ENCODE assay signal across 8 cellular contexts in genomic region chr2:231960810-231961348, GRCh38. TPM values are rescaled to one million over a fixed set of nuclear protein-coding genes. Genes with fewer than 3 reads are reported as not detected.
DNase-seq lines count a peak whose midpoint lies in the region; ATAC-seq, FAIRE-seq and TF ChIP-seq lines count a peak whose summit lies in the region.

No MANE protein-coding gene starts in this region.

- no peak for ATAC-seq in activated naive CD8-positive, alpha-beta T cell treated with anti-CD3 and anti-CD28 coated beads, Interleukin-2, amount 10 ng/mL, durations not matched to agents 7 days and 5 days (ENCODE audit: low read depth)

- H3K27ac Mint-ChIP-seq in activated naive CD8-positive, alpha-beta T cell treated with anti-CD3 and anti-CD28 coated beads, Interleukin-2, amount 10 ng/mL, durations not matched to agents 7 days and 5 days = peak overlapping the region; percentile 83

- H3K27me3 ChIP-seq in transverse colon = peaks cover 3% of the 10 kb centered on the region

- TF ChIP-seq CTCF in transverse colon (IDR thresholded peaks at IDR 0.05) = no peak

- peaks cover 5% of the 10 kb centered on the region for H3K27me3 Mint-ChIP-seq in activated naive CD8-positive, alpha-beta T cell treated with anti-CD3 and anti-CD28 coated beads, Interleukin-2, amount 10 ng/mL, durations not matched to agents 7 days and 5 days

- FAIRE-seq in H54 (lab: Jason Lieb, UNC) = no peak

- peak; percentile 23 for DNase-seq in stimulated activated CD8-positive, alpha-beta memory T cell treated with anti-CD3 and anti-CD28 coated beads, Interleukin-7, amount 100 ng/mL, for 24 hours (ENCODE audit: low read depth)
- no peak for DNase-seq in stimulated activated CD8-positive, alpha-beta memory T cell treated with anti-CD3 and anti-CD28 coated beads, Interleukin-4, amount 100 ng/mL, for 48 hours
- no peak for DNase-seq in activated naive CD8-positive, alpha-beta T cell treated with anti-CD3 and anti-CD28 coated beads, Interleukin-2, amount 10 ng/mL, durations not matched to agents 7 days and 5 days
- DNase-seq in left kidney (ENCODE audit: low read depth, low spot score) = peak; percentile 3
- DNase-seq in transverse colon = no peak
- DNase-seq in H54 (ENCODE audit: insufficient read length, low spot score) = no peak
- no peak for DNase-seq in hippocampal formation (lab: John Stamatoyannopoulos, UW)
- no peak for DNase-seq in activated CD8-positive, alpha-beta memory T cell treated with anti-CD3 and anti-CD28 coated beads, Interleukin-2, amount 50 U/mL, for 4 hours

- H3K4me3 Mint-ChIP-seq in activated naive CD8-positive, alpha-beta T cell treated with anti-CD3 and anti-CD28 coated beads, Interleukin-2, amount 10 ng/mL, durations not matched to agents 7 days and 5 days = peak overlapping the region; percentile 81

- no peaks in the 10 kb centered on the region for H3K9me3 Mint-ChIP-seq in activated naive CD8-positive, alpha-beta T cell treated with anti-CD3 and anti-CD28 coated beads, Interleukin-2, amount 10 ng/mL, durations not matched to agents 7 days and 5 days

- H3K4me1 Mint-ChIP-seq in activated naive CD8-positive, alpha-beta T cell treated with anti-CD3 and anti-CD28 coated beads, Interleukin-2, amount 10 ng/mL, durations not matched to agents 7 days and 5 days = peaks cover 24% of the 10 kb centered on the region

- in situ Hi-C loops in transverse colon (cut with MboI; ENCODE audit: low pct_ligation_motif_present in 1 of 4, low pct_unique_long_range_greater_than_20kb in 1 of 4, low sequenced_read_pairs in 3 of 4) = no loop called here

- intact Hi-C loops in transverse colon (cut with DNase I; ENCODE audit: low total_unique reads) = no loop called here

- H3K27ac ChIP-seq in transverse colon = peak overlapping the region; percentile 83 to 88 (median 87)

- peaks cover 4% of the 10 kb centered on the region for H3K36me3 Mint-ChIP-seq in activated naive CD8-positive, alpha-beta T cell treated with anti-CD3 and anti-CD28 coated beads, Interleukin-2, amount 10 ng/mL, durations not matched to agents 7 days and 5 days

- POLR2A ChIA-PET in activated naive CD8-positive, alpha-beta T cell treated with anti-CD3 and anti-CD28 coated beads, Interleukin-2, amount 10 ng/mL, durations not matched to agents 7 days and 5 days (lab: Charles Lee) = interaction anchor here (0.6 to 1.0 kb wide), 4 partner anchors 13 to 355 kb away, joined by 3 to 5 read pairs (median 4); no protein-coding TSS in a partner anchor

- H3K9me3 ChIP-seq in transverse colon = no peaks in the 10 kb centered on the region

- no peak for TF ChIP-seq POLR2A in transverse colon (IDR thresholded peaks at IDR 0.05)
- no peak for TF ChIP-seq POLR2A in H54 (IDR thresholded peaks at IDR 0.05; ENCODE audit: low read depth, low read length)

- peaks cover 0 to 28% (median 9%) of the 10 kb centered on the region in 4 donors for H3K4me1 ChIP-seq in transverse colon

- H3K36me3 ChIP-seq in transverse colon = no peaks in the 10 kb centered on the region

- no peak for TF ChIP-seq EP300 in transverse colon (IDR thresholded peaks at IDR 0.05; ENCODE audit: low read depth)

- 49 to 67% methylated on average over 14 to 18 of the region's 18 CpGs for WGBS in transverse colon (ENCODE audit: low coverage in 1 of 2), 2 donors

- peak overlapping the region; percentile 81 to 98 (median 96) for H3K4me3 ChIP-seq in transverse colon

RNA-seq across cellular contexts. Expression of gene DIS3L2, which starts 0.6 kb away (rescaled TPM):
- 10 to 100 TPM; 39.8 to 39.9 TPM for total RNA-seq in activated naive CD8-positive, alpha-beta T cell treated with anti-CD3 and anti-CD28 coated beads, Interleukin-2, amount 10 ng/mL, durations not matched to agents 7 days and 5 days
- total RNA-seq in transverse colon = 10 to 100 TPM; 24.7 to 99.9 (median 51.2) TPM

RNA-seq across cellular contexts. Expression of gene NPPC, which starts 34.7 kb away (rescaled TPM):
- total RNA-seq in activated naive CD8-positive, alpha-beta T cell treated with anti-CD3 and anti-CD28 coated beads, Interleukin-2, amount 10 ng/mL, durations not matched to agents 7 days and 5 days = under 1 TPM; 0.40 to 0.89 TPM
- 10 to 100 TPM in 1 of 4 donors, under 1 TPM in 1, not detected in 2; 0.68 to 90.4 TPM for total RNA-seq in transverse colon

Comparison
In these comparisons a context has a peak if more than half of its experiments do, and no peak if none do; other contexts are left out.
1. DNase-seq: peak in stimulated activated CD8-positive, alpha-beta memory T cell treated with anti-CD3 and anti-CD28 coated beads, Interleukin-7, amount 100 ng/mL, for 24 hours (single experiment) and left kidney (single experiment); none in stimulated activated CD8-positive, alpha-beta memory T cell treated with anti-CD3 and anti-CD28 coated beads, Interleukin-4, amount 100 ng/mL, for 48 hours (single experiment), activated naive CD8-positive, alpha-beta T cell treated with anti-CD3 and anti-CD28 coated beads, Interleukin-2, amount 10 ng/mL, durations not matched to agents 7 days and 5 days (single experiment), transverse colon (single experiment), H54 (single experiment), hippocampal formation (0 of 2) and activated CD8-positive, alpha-beta memory T cell treated with anti-CD3 and anti-CD28 coated beads, Interleukin-2, amount 50 U/mL, for 4 hours (single experiment).